In the genomic region with DNA sequence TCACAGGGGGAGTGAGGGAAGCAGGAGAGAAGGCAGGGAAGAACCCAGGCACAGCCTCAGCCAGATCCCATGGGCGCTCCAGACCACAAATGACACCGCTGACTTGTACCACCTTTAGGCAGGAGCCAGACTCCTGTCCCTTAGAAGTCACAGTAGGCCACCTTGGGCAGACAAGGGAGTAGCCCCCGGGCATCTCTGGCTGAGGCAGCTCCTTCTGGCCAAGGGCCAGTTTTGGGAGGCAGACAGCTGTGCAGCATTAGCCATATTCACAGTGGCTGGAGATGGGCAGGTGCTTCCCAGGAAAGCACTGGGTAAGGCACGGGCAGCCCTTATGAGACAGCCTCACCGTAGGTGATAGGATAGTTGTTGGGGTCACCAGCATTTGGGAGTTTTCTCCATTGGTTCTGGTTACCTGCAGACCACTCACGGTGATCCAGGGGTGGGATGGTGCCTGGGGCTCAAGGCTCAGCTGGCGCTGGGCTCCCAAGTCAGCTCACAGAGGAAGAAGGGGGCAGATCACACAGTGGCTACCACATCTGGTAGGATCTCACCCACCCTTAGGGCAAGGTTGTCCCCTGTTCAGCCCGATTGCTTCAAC, we compare ENCODE assay signal across 1 cellular context.
TF ChIP-seq lines count a peak whose summit lies in the region.

No MANE protein-coding gene starts in this region.

TF ChIP-seq in GM12878, 131 proteins besides CTCF, POLR2A, EP300 and RAD21:
- TF ChIP-seq POLR2AphosphoS5 (IDR thresholded peaks at IDR 0.05; ENCODE audit: low read length) (peak; percentile 73), NFYA (IDR thresholded peaks at IDR 0.05; ENCODE audit: borderline replicate concordance, low read depth, low read length) (no peak)
